Comparison of ENCODE assay signal across 1 cellular context in the genomic region with DNA sequence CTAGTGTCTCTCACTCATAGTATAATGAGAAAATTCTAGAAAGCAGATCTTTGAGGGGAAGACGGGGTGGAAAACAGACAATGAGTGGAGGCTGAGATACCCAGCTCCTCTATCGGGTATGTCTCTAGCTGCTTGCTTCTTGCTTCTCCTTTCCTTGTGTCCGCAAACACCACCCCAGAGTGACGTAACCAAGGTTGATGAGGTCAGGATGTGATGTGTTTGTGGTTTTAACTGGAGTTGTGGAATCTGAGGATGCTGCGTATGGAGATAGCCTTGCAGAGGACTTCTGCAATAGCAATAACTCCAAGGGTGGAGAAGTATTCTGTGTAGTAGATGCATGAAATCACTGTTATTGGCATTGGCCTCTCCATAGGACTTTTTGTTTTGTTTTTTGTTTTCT.
TF ChIP-seq lines count a peak whose summit lies in the region.

No MANE protein-coding gene starts in this region.

TF ChIP-seq in HepG2, 621 proteins besides CTCF, POLR2A, EP300 and RAD21 (continued from another document and continues in another):
- TF ChIP-seq, protein P1, sequence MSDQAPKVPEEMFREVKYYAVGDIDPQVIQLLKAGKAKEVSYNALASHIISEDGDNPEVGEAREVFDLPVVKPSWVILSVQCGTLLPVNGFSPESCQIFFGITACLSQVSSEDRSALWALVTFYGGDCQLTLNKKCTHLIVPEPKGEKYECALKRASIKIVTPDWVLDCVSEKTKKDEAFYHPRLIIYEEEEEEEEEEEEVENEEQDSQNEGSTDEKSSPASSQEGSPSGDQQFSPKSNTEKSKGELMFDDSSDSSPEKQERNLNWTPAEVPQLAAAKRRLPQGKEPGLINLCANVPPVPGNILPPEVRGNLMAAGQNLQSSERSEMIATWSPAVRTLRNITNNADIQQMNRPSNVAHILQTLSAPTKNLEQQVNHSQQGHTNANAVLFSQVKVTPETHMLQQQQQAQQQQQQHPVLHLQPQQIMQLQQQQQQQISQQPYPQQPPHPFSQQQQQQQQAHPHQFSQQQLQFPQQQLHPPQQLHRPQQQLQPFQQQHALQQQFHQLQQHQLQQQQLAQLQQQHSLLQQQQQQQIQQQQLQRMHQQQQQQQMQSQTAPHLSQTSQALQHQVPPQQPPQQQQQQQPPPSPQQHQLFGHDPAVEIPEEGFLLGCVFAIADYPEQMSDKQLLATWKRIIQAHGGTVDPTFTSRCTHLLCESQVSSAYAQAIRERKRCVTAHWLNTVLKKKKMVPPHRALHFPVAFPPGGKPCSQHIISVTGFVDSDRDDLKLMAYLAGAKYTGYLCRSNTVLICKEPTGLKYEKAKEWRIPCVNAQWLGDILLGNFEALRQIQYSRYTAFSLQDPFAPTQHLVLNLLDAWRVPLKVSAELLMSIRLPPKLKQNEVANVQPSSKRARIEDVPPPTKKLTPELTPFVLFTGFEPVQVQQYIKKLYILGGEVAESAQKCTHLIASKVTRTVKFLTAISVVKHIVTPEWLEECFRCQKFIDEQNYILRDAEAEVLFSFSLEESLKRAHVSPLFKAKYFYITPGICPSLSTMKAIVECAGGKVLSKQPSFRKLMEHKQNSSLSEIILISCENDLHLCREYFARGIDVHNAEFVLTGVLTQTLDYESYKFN (CRISPR knock-in tag; conservative IDR thresholded peaks at IDR 0.05), result 0 out of 2 replicates have a peak, but pooled peaks have one; percentile 33
- TF ChIP-seq ATF7 (IDR thresholded peaks at IDR 0.05) (peak; percentile 60), ATF7 (CRISPR knock-in tag; IDR thresholded peaks at IDR 0.05) (peak; percentile 59; the same call in 1 of the 2 replicates), ZNF34 (CRISPR knock-in tag; IDR thresholded peaks at IDR 0.05; ENCODE audit: borderline replicate concordance) (0 out of 2 replicates have a peak, but pooled peaks have one; percentile 51), ERF (CRISPR knock-in tag; IDR thresholded peaks at IDR 0.05) (no peak), ZNF383 (CRISPR knock-in tag; IDR thresholded peaks at IDR 0.05; ENCODE audit: borderline replicate concordance) (0 out of 2 replicates have a peak, but pooled peaks have one; percentile 53), BORCS8-MEF2B (CRISPR knock-in tag; IDR thresholded peaks at IDR 0.05) (peak; percentile 26; the same call in 1 of the 2 replicates), NR2F1 (CRISPR knock-in tag; IDR thresholded peaks at IDR 0.05) (peak; percentile 49 to 69; a peak in 2 of 4 replicates), MEIS1 (CRISPR knock-in tag; IDR thresholded peaks at IDR 0.05; ENCODE audit: borderline replicate concordance) (no peak), KMT2B (CRISPR knock-in tag; IDR thresholded peaks at IDR 0.05) (no peak), FOXA3 (CRISPR knock-in tag; IDR thresholded peaks at IDR 0.05) (peak; percentile 69; the same call in 1 of the 2 replicates), NCOA2 (CRISPR knock-in tag; IDR thresholded peaks at IDR 0.05) (peak; percentile 20; the same call in 1 of the 2 replicates), GTF3A (CRISPR knock-in tag; conservative IDR thresholded peaks at IDR 0.05) (0 out of 2 replicates have a peak, but pooled peaks have one; percentile 28), MBNL3 (CRISPR knock-in tag; conservative IDR thresholded peaks at IDR 0.05) (no peak), HNF4A (CRISPR knock-in tag; IDR thresholded peaks at IDR 0.05) (peak; percentile 49; the same call in 1 of the 2 replicates), CBFB (CRISPR knock-in tag; IDR thresholded peaks at IDR 0.05) (peak; percentile 92), SALL1 (CRISPR knock-in tag; IDR thresholded peaks at IDR 0.05) (peak; percentile 36; the same call in 1 of the 2 replicates), SMAD3 (CRISPR knock-in tag; IDR thresholded peaks at IDR 0.05) (0 out of 2 replicates have a peak, but pooled peaks have one; percentile 29), HDAC2 (CRISPR knock-in tag; IDR thresholded peaks at IDR 0.05) (peak; percentile 70; the same call in 1 of the 2 replicates), ZNF33B (CRISPR knock-in tag; IDR thresholded peaks at IDR 0.05) (no peak), CREM (IDR thresholded peaks at IDR 0.05) (peak; percentile 36; the same call in 1 of the 2 replicates), CREM (CRISPR knock-in tag; IDR thresholded peaks at IDR 0.05) (no peak), THYN1 (CRISPR knock-in tag; IDR thresholded peaks at IDR 0.05; ENCODE audit: borderline replicate concordance, low read depth) (no peak), ZBTB21 (CRISPR knock-in tag; IDR thresholded peaks at IDR 0.05) (peak; percentile 77), HMG20A (CRISPR knock-in tag; IDR thresholded peaks at IDR 0.05; ENCODE audit: borderline replicate concordance) (peak; percentile 66), SMAD1 (CRISPR knock-in tag; IDR thresholded peaks at IDR 0.05; ENCODE audit: borderline replicate concordance, low read depth) (no peak), FOSL2 (CRISPR knock-in tag; IDR thresholded peaks at IDR 0.05) (peak; percentile 64), NFIC (IDR thresholded peaks at IDR 0.05; ENCODE audit: low read length) (no peak), ZNF543 (CRISPR knock-in tag; IDR thresholded peaks at IDR 0.05) (no peak)
- TF ChIP-seq, protein P2, sequence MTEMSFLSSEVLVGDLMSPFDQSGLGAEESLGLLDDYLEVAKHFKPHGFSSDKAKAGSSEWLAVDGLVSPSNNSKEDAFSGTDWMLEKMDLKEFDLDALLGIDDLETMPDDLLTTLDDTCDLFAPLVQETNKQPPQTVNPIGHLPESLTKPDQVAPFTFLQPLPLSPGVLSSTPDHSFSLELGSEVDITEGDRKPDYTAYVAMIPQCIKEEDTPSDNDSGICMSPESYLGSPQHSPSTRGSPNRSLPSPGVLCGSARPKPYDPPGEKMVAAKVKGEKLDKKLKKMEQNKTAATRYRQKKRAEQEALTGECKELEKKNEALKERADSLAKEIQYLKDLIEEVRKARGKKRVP (CRISPR knock-in tag; IDR thresholded peaks at IDR 0.05), result 0 out of 4 replicates have a peak, but pooled peaks of 1 of the 2 experiments have one; percentile 52
- TF ChIP-seq, protein P3, sequence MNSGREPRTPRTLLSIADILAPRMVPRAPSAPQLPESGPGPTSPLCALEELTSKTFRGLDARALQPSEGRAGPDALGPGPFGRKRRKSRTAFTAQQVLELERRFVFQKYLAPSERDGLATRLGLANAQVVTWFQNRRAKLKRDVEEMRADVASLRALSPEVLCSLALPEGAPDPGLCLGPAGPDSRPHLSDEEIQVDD (CRISPR knock-in tag; IDR thresholded peaks at IDR 0.05; ENCODE audit: borderline replicate concordance), result no peak
- TF ChIP-seq, protein P4, sequence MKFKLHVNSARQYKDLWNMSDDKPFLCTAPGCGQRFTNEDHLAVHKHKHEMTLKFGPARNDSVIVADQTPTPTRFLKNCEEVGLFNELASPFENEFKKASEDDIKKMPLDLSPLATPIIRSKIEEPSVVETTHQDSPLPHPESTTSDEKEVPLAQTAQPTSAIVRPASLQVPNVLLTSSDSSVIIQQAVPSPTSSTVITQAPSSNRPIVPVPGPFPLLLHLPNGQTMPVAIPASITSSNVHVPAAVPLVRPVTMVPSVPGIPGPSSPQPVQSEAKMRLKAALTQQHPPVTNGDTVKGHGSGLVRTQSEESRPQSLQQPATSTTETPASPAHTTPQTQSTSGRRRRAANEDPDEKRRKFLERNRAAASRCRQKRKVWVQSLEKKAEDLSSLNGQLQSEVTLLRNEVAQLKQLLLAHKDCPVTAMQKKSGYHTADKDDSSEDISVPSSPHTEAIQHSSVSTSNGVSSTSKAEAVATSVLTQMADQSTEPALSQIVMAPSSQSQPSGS (CRISPR knock-in tag; IDR thresholded peaks at IDR 0.05), result peak; percentile 50; the same call in 1 of the 2 replicates
- TF ChIP-seq, protein P5, sequence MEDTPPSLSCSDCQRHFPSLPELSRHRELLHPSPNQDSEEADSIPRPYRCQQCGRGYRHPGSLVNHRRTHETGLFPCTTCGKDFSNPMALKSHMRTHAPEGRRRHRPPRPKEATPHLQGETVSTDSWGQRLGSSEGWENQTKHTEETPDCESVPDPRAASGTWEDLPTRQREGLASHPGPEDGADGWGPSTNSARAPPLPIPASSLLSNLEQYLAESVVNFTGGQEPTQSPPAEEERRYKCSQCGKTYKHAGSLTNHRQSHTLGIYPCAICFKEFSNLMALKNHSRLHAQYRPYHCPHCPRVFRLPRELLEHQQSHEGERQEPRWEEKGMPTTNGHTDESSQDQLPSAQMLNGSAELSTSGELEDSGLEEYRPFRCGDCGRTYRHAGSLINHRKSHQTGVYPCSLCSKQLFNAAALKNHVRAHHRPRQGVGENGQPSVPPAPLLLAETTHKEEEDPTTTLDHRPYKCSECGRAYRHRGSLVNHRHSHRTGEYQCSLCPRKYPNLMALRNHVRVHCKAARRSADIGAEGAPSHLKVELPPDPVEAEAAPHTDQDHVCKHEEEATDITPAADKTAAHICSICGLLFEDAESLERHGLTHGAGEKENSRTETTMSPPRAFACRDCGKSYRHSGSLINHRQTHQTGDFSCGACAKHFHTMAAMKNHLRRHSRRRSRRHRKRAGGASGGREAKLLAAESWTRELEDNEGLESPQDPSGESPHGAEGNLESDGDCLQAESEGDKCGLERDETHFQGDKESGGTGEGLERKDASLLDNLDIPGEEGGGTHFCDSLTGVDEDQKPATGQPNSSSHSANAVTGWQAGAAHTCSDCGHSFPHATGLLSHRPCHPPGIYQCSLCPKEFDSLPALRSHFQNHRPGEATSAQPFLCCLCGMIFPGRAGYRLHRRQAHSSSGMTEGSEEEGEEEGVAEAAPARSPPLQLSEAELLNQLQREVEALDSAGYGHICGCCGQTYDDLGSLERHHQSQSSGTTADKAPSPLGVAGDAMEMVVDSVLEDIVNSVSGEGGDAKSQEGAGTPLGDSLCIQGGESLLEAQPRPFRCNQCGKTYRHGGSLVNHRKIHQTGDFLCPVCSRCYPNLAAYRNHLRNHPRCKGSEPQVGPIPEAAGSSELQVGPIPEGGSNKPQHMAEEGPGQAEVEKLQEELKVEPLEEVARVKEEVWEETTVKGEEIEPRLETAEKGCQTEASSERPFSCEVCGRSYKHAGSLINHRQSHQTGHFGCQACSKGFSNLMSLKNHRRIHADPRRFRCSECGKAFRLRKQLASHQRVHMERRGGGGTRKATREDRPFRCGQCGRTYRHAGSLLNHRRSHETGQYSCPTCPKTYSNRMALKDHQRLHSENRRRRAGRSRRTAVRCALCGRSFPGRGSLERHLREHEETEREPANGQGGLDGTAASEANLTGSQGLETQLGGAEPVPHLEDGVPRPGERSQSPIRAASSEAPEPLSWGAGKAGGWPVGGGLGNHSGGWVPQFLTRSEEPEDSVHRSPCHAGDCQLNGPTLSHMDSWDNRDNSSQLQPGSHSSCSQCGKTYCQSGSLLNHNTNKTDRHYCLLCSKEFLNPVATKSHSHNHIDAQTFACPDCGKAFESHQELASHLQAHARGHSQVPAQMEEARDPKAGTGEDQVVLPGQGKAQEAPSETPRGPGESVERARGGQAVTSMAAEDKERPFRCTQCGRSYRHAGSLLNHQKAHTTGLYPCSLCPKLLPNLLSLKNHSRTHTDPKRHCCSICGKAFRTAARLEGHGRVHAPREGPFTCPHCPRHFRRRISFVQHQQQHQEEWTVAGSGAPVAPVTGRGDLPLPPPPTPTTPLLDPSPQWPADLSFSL (CRISPR knock-in tag; IDR thresholded peaks at IDR 0.05), result peak; percentile 79
- TF ChIP-seq, protein P6, sequence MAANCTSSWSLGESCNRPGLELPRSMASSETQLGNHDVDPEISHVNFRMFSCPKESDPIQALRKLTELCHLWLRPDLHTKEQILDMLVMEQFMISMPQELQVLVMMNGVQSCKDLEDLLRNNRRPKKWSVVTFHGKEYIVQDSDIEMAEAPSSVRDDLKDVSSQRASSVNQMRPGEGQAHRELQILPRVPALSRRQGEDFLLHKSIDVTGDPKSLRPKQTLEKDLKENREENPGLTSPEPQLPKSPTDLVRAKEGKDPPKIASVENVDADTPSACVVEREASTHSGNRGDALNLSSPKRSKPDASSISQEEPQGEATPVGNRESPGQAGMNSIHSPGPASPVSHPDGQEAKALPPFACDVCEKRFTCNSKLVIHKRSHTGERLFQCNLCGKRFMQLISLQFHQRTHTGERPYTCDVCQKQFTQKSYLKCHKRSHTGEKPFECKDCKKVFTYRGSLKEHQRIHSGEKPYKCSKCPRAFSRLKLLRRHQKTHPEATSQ (CRISPR knock-in tag; IDR thresholded peaks at IDR 0.05; ENCODE audit: borderline replicate concordance), result peak; percentile 31; the same call in 1 of the 2 replicates
- TF ChIP-seq, protein P7, sequence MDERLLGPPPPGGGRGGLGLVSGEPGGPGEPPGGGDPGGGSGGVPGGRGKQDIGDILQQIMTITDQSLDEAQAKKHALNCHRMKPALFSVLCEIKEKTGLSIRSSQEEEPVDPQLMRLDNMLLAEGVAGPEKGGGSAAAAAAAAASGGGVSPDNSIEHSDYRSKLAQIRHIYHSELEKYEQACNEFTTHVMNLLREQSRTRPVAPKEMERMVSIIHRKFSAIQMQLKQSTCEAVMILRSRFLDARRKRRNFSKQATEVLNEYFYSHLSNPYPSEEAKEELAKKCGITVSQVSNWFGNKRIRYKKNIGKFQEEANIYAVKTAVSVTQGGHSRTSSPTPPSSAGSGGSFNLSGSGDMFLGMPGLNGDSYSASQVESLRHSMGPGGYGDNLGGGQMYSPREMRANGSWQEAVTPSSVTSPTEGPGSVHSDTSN (CRISPR knock-in tag; IDR thresholded peaks at IDR 0.05), result no peak
- TF ChIP-seq, protein P8, sequence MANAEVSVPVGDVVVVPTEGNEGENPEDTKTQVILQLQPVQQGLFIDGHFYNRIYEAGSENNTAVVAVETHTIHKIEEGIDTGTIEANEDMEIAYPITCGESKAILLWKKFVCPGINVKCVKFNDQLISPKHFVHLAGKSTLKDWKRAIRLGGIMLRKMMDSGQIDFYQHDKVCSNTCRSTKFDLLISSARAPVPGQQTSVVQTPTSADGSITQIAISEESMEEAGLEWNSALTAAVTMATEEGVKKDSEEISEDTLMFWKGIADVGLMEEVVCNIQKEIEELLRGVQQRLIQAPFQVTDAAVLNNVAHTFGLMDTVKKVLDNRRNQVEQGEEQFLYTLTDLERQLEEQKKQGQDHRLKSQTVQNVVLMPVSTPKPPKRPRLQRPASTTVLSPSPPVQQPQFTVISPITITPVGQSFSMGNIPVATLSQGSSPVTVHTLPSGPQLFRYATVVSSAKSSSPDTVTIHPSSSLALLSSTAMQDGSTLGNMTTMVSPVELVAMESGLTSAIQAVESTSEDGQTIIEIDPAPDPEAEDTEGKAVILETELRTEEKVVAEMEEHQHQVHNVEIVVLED (CRISPR knock-in tag; IDR thresholded peaks at IDR 0.05; ENCODE audit: borderline replicate concordance), result no peak
- TF ChIP-seq, protein P9, sequence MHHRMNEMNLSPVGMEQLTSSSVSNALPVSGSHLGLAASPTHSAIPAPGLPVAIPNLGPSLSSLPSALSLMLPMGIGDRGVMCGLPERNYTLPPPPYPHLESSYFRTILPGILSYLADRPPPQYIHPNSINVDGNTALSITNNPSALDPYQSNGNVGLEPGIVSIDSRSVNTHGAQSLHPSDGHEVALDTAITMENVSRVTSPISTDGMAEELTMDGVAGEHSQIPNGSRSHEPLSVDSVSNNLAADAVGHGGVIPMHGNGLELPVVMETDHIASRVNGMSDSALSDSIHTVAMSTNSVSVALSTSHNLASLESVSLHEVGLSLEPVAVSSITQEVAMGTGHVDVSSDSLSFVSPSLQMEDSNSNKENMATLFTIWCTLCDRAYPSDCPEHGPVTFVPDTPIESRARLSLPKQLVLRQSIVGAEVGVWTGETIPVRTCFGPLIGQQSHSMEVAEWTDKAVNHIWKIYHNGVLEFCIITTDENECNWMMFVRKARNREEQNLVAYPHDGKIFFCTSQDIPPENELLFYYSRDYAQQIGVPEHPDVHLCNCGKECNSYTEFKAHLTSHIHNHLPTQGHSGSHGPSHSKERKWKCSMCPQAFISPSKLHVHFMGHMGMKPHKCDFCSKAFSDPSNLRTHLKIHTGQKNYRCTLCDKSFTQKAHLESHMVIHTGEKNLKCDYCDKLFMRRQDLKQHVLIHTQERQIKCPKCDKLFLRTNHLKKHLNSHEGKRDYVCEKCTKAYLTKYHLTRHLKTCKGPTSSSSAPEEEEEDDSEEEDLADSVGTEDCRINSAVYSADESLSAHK (CRISPR knock-in tag; IDR thresholded peaks at IDR 0.05; ENCODE audit: borderline replicate concordance), result no peak
